In the genomic region with DNA sequence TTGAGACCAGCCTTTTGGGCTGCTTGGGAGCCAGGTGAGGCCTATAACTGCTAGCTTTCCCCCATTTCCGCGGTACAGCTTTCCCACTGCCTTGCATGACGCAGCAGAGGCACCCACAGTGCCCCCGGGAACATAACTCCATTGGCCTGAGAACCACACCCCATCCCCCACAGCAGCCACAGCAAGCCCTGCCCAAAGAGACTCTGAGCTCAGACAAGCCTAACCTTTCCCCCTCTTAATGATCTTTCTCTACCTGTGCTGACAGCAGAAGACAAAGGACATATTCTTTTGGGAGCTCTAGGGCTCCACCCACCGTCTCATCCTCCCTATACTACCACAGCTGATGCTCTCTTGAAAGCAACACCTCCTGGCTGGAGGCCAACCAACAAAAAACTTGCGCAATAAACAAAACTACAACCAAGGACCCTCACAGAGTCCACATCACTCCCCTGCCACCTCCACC, we compare ENCODE assay signal across 1 cellular context.
A peak's percentile ranks its signal among the peaks of the same experiment; 100 is the strongest.
TF ChIP-seq lines count a peak whose summit lies in the region.

No MANE protein-coding gene starts in this region.

TF ChIP-seq in HepG2, 621 proteins besides CTCF, POLR2A, EP300 and RAD21 (continued from another document and continues in another):
- TF ChIP-seq, protein P1, sequence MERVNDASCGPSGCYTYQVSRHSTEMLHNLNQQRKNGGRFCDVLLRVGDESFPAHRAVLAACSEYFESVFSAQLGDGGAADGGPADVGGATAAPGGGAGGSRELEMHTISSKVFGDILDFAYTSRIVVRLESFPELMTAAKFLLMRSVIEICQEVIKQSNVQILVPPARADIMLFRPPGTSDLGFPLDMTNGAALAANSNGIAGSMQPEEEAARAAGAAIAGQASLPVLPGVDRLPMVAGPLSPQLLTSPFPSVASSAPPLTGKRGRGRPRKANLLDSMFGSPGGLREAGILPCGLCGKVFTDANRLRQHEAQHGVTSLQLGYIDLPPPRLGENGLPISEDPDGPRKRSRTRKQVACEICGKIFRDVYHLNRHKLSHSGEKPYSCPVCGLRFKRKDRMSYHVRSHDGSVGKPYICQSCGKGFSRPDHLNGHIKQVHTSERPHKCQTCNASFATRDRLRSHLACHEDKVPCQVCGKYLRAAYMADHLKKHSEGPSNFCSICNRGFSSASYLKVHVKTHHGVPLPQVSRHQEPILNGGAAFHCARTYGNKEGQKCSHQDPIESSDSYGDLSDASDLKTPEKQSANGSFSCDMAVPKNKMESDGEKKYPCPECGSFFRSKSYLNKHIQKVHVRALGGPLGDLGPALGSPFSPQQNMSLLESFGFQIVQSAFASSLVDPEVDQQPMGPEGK (CRISPR knock-in tag; IDR thresholded peaks at IDR 0.05) = peak; percentile 15; the same call in 1 of the 2 replicates
- TF ChIP-seq CHD2 (IDR thresholded peaks at IDR 0.05; ENCODE audit: low read depth, low read length) (peak; percentile 28; the same call in 1 of the 2 replicates), MED1 (CRISPR knock-in tag; IDR thresholded peaks at IDR 0.05) (0 out of 2 replicates have a peak, but pooled peaks have one; percentile 20), NCOA5 (CRISPR knock-in tag; IDR thresholded peaks at IDR 0.05) (no peak), HDAC1 (CRISPR knock-in tag; IDR thresholded peaks at IDR 0.05) (peak; percentile 20; the same call in 1 of the 2 replicates), NFIB (CRISPR knock-in tag; IDR thresholded peaks at IDR 0.05; ENCODE audit: borderline replicate concordance) (no peak), ZNF44 (CRISPR knock-in tag; IDR thresholded peaks at IDR 0.05) (no peak), IRX3 (CRISPR knock-in tag; IDR thresholded peaks at IDR 0.05; ENCODE audit: borderline replicate concordance, low read depth) (no peak), HNF4A (CRISPR knock-in tag; IDR thresholded peaks at IDR 0.05) (peak; percentile 60), NFRKB (IDR thresholded peaks at IDR 0.05) (no peak), TCF7 (IDR thresholded peaks at IDR 0.05; ENCODE audit: low read depth) (0 out of 2 replicates have a peak, but pooled peaks have one; percentile 38), SRSF9 (IDR thresholded peaks at IDR 0.05; ENCODE audit: borderline replicate concordance, insufficient read depth, low read depth, low read length, poor library complexity, severe bottlenecking) (no peak), TARDBP (CRISPR knock-in tag; IDR thresholded peaks at IDR 0.05) (0 out of 2 replicates have a peak, but pooled peaks have one; percentile 37), ZNF441 (CRISPR knock-in tag; IDR thresholded peaks at IDR 0.05; ENCODE audit: borderline replicate concordance) (no peak), ZNF333 (CRISPR knock-in tag; IDR thresholded peaks at IDR 0.05; ENCODE audit: borderline replicate concordance) (no peak), ZNF33A (CRISPR knock-in tag; IDR thresholded peaks at IDR 0.05; ENCODE audit: borderline replicate concordance) (no peak), RFXAP (CRISPR knock-in tag; IDR thresholded peaks at IDR 0.05; ENCODE audit: borderline replicate concordance) (0 out of 2 replicates have a peak, but pooled peaks have one; percentile 37), MAFG (CRISPR knock-in tag; IDR thresholded peaks at IDR 0.05) (no peak), ZNF17 (CRISPR knock-in tag; IDR thresholded peaks at IDR 0.05) (no peak), ZC3H13 (CRISPR knock-in tag; IDR thresholded peaks at IDR 0.05) (no peak), SOX6 (IDR thresholded peaks at IDR 0.05) (no peak), SOX6 (CRISPR knock-in tag; IDR thresholded peaks at IDR 0.05) (peak; percentile 88), ATF1 (CRISPR knock-in tag; IDR thresholded peaks at IDR 0.05) (no peak), NFATC3 (CRISPR knock-in tag; IDR thresholded peaks at IDR 0.05) (no peak), ZNF367 (CRISPR knock-in tag; IDR thresholded peaks at IDR 0.05; ENCODE audit: borderline replicate concordance) (no peak), ZNF841 (CRISPR knock-in tag; IDR thresholded peaks at IDR 0.05; ENCODE audit: borderline replicate concordance) (no peak), POGZ (CRISPR knock-in tag; IDR thresholded peaks at IDR 0.05) (peak; percentile 56; the same call in 1 of the 2 replicates), SP5 (CRISPR knock-in tag; IDR thresholded peaks at IDR 0.05; ENCODE audit: borderline replicate concordance, low read depth) (peak; percentile 53; the same call in 1 of the 2 replicates), CREB1 (IDR thresholded peaks at IDR 0.05) (no peak), CREB1 (CRISPR knock-in tag; IDR thresholded peaks at IDR 0.05) (peak; percentile 51; the same call in 1 of the 2 replicates), ARHGAP35 (CRISPR knock-in tag; IDR thresholded peaks at IDR 0.05; ENCODE audit: borderline replicate concordance) (no peak), PCBP1 (IDR thresholded peaks at IDR 0.05; ENCODE audit: borderline replicate concordance, low read depth, low read length) (no peak), ZNF766 (CRISPR knock-in tag; IDR thresholded peaks at IDR 0.05; ENCODE audit: borderline replicate concordance) (no peak), AHR (CRISPR knock-in tag; IDR thresholded peaks at IDR 0.05) (no peak), ZNF530 (CRISPR knock-in tag; IDR thresholded peaks at IDR 0.05; ENCODE audit: low read depth) (no peak), RXRA (CRISPR knock-in tag; IDR thresholded peaks at IDR 0.05) (peak; percentile 35; the same call in 1 of the 2 replicates)
- TF ChIP-seq, protein P2, sequence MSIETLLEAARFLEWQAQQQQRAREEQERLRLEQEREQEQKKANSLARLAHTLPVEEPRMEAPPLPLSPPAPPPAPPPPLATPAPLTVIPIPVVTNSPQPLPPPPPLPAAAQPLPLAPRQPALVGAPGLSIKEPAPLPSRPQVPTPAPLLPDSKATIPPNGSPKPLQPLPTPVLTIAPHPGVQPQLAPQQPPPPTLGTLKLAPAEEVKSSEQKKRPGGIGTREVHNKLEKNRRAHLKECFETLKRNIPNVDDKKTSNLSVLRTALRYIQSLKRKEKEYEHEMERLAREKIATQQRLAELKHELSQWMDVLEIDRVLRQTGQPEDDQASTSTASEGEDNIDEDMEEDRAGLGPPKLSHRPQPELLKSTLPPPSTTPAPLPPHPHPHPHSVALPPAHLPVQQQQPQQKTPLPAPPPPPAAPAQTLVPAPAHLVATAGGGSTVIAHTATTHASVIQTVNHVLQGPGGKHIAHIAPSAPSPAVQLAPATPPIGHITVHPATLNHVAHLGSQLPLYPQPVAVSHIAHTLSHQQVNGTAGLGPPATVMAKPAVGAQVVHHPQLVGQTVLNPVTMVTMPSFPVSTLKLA (IDR thresholded peaks at IDR 0.05) = no peak
- TF ChIP-seq, protein P3, sequence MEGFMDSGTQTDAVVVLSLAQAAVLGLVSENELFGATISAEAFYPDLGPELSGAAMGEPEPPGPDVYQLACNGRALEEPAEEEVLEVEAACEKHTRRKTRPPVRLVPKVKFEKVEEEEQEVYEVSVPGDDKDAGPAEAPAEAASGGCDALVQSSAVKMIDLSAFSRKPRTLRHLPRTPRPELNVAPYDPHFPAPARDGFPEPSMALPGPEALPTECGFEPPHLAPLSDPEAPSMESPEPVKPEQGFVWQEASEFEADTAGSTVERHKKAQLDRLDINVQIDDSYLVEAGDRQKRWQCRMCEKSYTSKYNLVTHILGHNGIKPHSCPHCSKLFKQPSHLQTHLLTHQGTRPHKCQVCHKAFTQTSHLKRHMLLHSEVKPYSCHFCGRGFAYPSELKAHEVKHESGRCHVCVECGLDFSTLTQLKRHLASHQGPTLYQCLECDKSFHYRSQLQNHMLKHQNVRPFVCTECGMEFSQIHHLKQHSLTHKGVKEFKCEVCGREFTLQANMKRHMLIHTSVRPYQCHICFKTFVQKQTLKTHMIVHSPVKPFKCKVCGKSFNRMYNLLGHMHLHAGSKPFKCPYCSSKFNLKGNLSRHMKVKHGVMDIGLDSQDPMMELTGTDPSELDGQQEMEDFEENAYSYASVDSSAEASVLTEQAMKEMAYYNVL (CRISPR knock-in tag; IDR thresholded peaks at IDR 0.05; ENCODE audit: borderline replicate concordance) = peak; percentile 55; the same call in 1 of the 2 replicates
- TF ChIP-seq, protein P4, sequence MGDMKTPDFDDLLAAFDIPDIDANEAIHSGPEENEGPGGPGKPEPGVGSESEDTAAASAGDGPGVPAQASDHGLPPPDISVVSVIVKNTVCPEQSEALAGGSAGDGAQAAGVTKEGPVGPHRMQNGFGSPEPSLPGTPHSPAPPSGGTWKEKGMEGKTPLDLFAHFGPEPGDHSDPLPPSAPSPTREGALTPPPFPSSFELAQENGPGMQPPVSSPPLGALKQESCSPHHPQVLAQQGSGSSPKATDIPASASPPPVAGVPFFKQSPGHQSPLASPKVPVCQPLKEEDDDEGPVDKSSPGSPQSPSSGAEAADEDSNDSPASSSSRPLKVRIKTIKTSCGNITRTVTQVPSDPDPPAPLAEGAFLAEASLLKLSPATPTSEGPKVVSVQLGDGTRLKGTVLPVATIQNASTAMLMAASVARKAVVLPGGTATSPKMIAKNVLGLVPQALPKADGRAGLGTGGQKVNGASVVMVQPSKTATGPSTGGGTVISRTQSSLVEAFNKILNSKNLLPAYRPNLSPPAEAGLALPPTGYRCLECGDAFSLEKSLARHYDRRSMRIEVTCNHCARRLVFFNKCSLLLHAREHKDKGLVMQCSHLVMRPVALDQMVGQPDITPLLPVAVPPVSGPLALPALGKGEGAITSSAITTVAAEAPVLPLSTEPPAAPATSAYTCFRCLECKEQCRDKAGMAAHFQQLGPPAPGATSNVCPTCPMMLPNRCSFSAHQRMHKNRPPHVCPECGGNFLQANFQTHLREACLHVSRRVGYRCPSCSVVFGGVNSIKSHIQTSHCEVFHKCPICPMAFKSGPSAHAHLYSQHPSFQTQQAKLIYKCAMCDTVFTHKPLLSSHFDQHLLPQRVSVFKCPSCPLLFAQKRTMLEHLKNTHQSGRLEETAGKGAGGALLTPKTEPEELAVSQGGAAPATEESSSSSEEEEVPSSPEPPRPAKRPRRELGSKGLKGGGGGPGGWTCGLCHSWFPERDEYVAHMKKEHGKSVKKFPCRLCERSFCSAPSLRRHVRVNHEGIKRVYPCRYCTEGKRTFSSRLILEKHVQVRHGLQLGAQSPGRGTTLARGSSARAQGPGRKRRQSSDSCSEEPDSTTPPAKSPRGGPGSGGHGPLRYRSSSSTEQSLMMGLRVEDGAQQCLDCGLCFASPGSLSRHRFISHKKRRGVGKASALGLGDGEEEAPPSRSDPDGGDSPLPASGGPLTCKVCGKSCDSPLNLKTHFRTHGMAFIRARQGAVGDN (CRISPR knock-in tag; IDR thresholded peaks at IDR 0.05) = peak; percentile 51
- TF ChIP-seq, protein P5, sequence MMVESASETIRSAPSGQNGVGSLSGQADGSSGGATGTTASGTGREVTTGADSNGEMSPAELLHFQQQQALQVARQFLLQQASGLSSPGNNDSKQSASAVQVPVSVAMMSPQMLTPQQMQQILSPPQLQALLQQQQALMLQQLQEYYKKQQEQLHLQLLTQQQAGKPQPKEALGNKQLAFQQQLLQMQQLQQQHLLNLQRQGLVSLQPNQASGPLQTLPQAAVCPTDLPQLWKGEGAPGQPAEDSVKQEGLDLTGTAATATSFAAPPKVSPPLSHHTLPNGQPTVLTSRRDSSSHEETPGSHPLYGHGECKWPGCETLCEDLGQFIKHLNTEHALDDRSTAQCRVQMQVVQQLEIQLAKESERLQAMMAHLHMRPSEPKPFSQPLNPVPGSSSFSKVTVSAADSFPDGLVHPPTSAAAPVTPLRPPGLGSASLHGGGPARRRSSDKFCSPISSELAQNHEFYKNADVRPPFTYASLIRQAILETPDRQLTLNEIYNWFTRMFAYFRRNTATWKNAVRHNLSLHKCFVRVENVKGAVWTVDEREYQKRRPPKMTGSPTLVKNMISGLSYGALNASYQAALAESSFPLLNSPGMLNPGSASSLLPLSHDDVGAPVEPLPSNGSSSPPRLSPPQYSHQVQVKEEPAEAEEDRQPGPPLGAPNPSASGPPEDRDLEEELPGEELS (CRISPR knock-in tag; IDR thresholded peaks at IDR 0.05) = peak; percentile 42; the same call in 1 of the 2 replicates
- TF ChIP-seq, protein P6, sequence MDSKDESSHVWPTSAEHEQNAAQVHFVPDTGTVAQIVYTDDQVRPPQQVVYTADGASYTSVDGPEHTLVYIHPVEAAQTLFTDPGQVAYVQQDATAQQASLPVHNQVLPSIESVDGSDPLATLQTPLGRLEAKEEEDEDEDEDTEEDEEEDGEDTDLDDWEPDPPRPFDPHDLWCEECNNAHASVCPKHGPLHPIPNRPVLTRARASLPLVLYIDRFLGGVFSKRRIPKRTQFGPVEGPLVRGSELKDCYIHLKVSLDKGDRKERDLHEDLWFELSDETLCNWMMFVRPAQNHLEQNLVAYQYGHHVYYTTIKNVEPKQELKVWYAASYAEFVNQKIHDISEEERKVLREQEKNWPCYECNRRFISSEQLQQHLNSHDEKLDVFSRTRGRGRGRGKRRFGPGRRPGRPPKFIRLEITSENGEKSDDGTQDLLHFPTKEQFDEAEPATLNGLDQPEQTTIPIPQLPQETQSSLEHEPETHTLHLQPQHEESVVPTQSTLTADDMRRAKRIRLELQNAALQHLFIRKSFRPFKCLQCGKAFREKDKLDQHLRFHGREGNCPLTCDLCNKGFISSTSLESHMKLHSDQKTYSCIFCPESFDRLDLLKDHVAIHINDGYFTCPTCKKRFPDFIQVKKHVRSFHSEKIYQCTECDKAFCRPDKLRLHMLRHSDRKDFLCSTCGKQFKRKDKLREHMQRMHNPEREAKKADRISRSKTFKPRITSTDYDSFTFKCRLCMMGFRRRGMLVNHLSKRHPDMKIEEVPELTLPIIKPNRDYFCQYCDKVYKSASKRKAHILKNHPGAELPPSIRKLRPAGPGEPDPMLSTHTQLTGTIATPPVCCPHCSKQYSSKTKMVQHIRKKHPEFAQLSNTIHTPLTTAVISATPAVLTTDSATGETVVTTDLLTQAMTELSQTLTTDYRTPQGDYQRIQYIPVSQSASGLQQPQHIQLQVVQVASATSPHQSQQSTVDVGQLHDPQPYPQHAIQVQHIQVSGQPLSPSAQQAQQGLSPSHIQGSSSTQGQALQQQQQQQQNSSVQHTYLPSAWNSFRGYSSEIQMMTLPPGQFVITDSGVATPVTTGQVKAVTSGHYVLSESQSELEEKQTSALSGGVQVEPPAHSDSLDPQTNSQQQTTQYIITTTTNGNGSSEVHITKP (CRISPR knock-in tag; IDR thresholded peaks at IDR 0.05; ENCODE audit: low read depth) = no peak
- TF ChIP-seq, protein P7, sequence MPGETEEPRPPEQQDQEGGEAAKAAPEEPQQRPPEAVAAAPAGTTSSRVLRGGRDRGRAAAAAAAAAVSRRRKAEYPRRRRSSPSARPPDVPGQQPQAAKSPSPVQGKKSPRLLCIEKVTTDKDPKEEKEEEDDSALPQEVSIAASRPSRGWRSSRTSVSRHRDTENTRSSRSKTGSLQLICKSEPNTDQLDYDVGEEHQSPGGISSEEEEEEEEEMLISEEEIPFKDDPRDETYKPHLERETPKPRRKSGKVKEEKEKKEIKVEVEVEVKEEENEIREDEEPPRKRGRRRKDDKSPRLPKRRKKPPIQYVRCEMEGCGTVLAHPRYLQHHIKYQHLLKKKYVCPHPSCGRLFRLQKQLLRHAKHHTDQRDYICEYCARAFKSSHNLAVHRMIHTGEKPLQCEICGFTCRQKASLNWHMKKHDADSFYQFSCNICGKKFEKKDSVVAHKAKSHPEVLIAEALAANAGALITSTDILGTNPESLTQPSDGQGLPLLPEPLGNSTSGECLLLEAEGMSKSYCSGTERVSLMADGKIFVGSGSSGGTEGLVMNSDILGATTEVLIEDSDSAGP (CRISPR knock-in tag; IDR thresholded peaks at IDR 0.05; ENCODE audit: borderline replicate concordance) = peak; percentile 43; the same call in 1 of the 2 replicates
